ENCODE assay signal across 8 cellular contexts in genomic region chr1:169013821-169014220, GRCh38.
"Had no signal": no experiment of that assay in that cellular context is flagged by ENCODE, and none has a peak within 500 bp of the region (broad histone marks: within the 10 kb centered on the region; RNA-seq: fewer than 3 reads in every experiment).

No MANE protein-coding gene starts in this region.

- DNase-seq: H9, HFFc6, IMR-90 had no signal

- H3K4me1 Mint-ChIP-seq: GM23338, H9 had no signal

- FAIRE-seq: H1, H54, HTR-8/SVneo, K562 had no signal

- H3K4me3 Mint-ChIP-seq: GM23338, H9, HFFc6 had no signal

- H3K4me3 ChIP-seq: GM23338, K562 had no signal

- H3K9me3 Mint-ChIP-seq: GM23338, H9, HFFc6 had no signal

- H3K27ac Mint-ChIP-seq: GM23338, H9, HFFc6 had no signal
